15 cellular contexts compared by ENCODE assay signal in the genomic region with DNA sequence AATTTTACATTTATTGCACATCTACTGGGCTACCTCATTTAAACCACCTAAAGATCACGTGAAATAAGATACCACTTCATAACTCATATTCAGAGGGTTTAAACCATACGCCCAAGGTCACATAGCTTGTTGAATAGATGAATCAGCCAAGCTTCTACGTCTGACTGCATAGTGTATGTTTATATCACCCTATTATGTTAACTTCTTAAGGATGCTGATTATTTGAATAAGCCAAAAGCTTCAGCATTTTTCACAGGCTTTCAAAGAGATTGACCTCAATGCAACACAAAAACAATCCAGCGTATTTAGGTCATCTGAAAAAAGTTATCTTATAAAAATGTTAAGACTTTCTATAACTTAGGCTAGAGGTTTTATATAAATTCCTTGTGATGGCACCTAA.
"Had no signal": no experiment of that assay in that cellular context is flagged by ENCODE, and none has a peak within 500 bp of the region (broad histone marks: within the 10 kb centered on the region; RNA-seq: fewer than 3 reads in every experiment).

No MANE protein-coding gene starts in this region.

- H3K4me1 ChIP-seq: neural progenitor cell, right atrium auricular region, transverse colon had no signal

- H3K4me3 ChIP-seq: esophagus muscularis mucosa, lung, neural progenitor cell, right atrium auricular region, transverse colon had no signal

- H3K27ac ChIP-seq: esophagus muscularis mucosa, neural progenitor cell, right atrium auricular region, transverse colon, VCaP had no signal

- H3K36me3 ChIP-seq: esophagus muscularis mucosa, neural progenitor cell, right atrium auricular region, transverse colon had no signal

- ATAC-seq: activated T-cell treated with anti-CD3 and anti-CD28 coated beads, Interleukin-2, amount 50 U/mL, for 72 hours; left cardiac atrium; stimulated activated effector memory CD8-positive, alpha-beta T cell treated with anti-CD3 and anti-CD28 coated beads, Interleukin-12 subunit alpha, Interleukin-12 subunit beta, amount 100 ng/mL, for 72 hours had no signal

- H3K27me3 ChIP-seq: esophagus muscularis mucosa, neural progenitor cell, right atrium auricular region, transverse colon had no signal

- DNase-seq: activated CD4-positive, alpha-beta memory T cell treated with anti-CD3 and anti-CD28 coated beads, Interleukin-2, amount 10 ng/mL, durations not matched to agents 7 days and 5 days; activated gamma-delta T cell treated with Interleukin-2 at 50 U/mL for 16 hours; activated naive CD8-positive, alpha-beta T cell treated with anti-CD3 and anti-CD28 coated beads for 36 hours; activated T-cell treated with anti-CD3 and anti-CD28 coated beads, Interleukin-2, amount 50 U/mL, for 72 hours; aorta; dermis blood vessel endothelial cell; immature natural killer cell; left cardiac atrium; transverse colon had no signal

- H3K9me3 ChIP-seq: esophagus muscularis mucosa, right atrium auricular region, transverse colon had no signal
